ENCODE assay signal across 9 cellular contexts in genomic region chr16:31427441-31428276, GRCh38. TPM values are rescaled to one million over a fixed set of nuclear protein-coding genes. Genes with fewer than 3 reads are reported as not detected.
DNase-seq lines count a peak whose midpoint lies in the region; ATAC-seq and TF ChIP-seq lines count a peak whose summit lies in the region.
"Had no signal": no experiment of that assay in that cellular context is flagged by ENCODE, and none has a peak within 500 bp of the region (broad histone marks: within the 10 kb centered on the region; RNA-seq: fewer than 3 reads in every experiment).

No MANE protein-coding gene starts in this region.

- no peak overlapping the region for H3K27ac ChIP-seq in colonic mucosa

- H3K9ac ChIP-seq in colonic mucosa (ENCODE audit: low read depth in 2 of 2, low read length in 2 of 2): no peak overlapping the region

- H3K27me3 Mint-ChIP-seq in activated CD4-positive, alpha-beta T cell treated with anti-CD3 and anti-CD28 coated beads, Interleukin-2, amount 10 ng/mL, durations not matched to agents 24 days and 14 days: no peaks in the 10 kb centered on the region
- H3K27me3 Mint-ChIP-seq in memory B cell: peaks cover 12% of the 10 kb centered on the region

- no peak overlapping the region for H3K27ac Mint-ChIP-seq in activated CD4-positive, alpha-beta T cell treated with anti-CD3 and anti-CD28 coated beads, Interleukin-2, amount 10 ng/mL, durations not matched to agents 24 days and 14 days
- H3K27ac Mint-ChIP-seq in memory B cell: no peak overlapping the region

- TF ChIP-seq CTCF in colonic mucosa (IDR thresholded peaks at IDR 0.05): no peak

- peak overlapping the region; percentile 17 for H3K4me3 Mint-ChIP-seq in activated CD4-positive, alpha-beta T cell treated with anti-CD3 and anti-CD28 coated beads, Interleukin-2, amount 10 ng/mL, durations not matched to agents 24 days and 14 days
- peak overlapping the region; percentile 56 for H3K4me3 Mint-ChIP-seq in memory B cell

- H3K4me1 ChIP-seq in colonic mucosa: no peaks in the 10 kb centered on the region

- intact Hi-C loops in activated CD4-positive, alpha-beta T cell treated with anti-CD3 and anti-CD28 coated beads, Interleukin-2, amount 10 ng/mL, durations not matched to agents 24 days and 14 days (cut with micrococcal nuclease): loop anchor here (10.0 kb wide), 1 partner anchor 163 kb away; no protein-coding TSS in a partner anchor
- intact Hi-C loops in colonic mucosa (cut with DNase I): no loop called here

- H3K36me3 ChIP-seq in colonic mucosa: no peaks in the 10 kb centered on the region

- H3K27me3 ChIP-seq in colonic mucosa: no peaks in the 10 kb centered on the region

- no peaks in the 10 kb centered on the region for H3K9me3 Mint-ChIP-seq in activated CD4-positive, alpha-beta T cell treated with anti-CD3 and anti-CD28 coated beads, Interleukin-2, amount 10 ng/mL, durations not matched to agents 24 days and 14 days
- H3K9me3 Mint-ChIP-seq in memory B cell: no peaks in the 10 kb centered on the region

- ATAC-seq in memory B cell (ENCODE audit: low read depth) (peak; percentile 56), HG03159 (IDR thresholded peaks at IDR 0.05; ENCODE audit: unreplicated experiment) (no peak), GM18909 (IDR thresholded peaks at IDR 0.05; ENCODE audit: poor library complexity, unreplicated experiment) (no peak)

- DNase-seq in DMS114 treated with DMSO at 0.1 percent for 48 hours (lab: John Stamatoyannopoulos, UW; ENCODE audit: unreplicated experiment) (peak; percentile 42), colonic mucosa (peak; percentile 47), memory B cell (ENCODE audit: low spot score in 2 of 2) (peak; percentile 34 to 44), SIG-M5 (lab: John Stamatoyannopoulos, UW) (no peak)
- peak; percentile 88 for DNase-seq in activated CD4-positive, alpha-beta T cell treated with anti-CD3 and anti-CD28 coated beads, Interleukin-2, amount 10 ng/mL, durations not matched to agents 24 days and 14 days
- peak; percentile 68 to 73 for DNase-seq in stimulated activated CD8-positive, alpha-beta memory T cell treated with anti-CD3 and anti-CD28 coated beads, Interleukin-15, amount 100 ng/mL, for 4 hours (ENCODE audit: low read depth in 2 of 2)

- peaks cover 19% of the 10 kb centered on the region for H3K4me1 Mint-ChIP-seq in activated CD4-positive, alpha-beta T cell treated with anti-CD3 and anti-CD28 coated beads, Interleukin-2, amount 10 ng/mL, durations not matched to agents 24 days and 14 days
- H3K4me1 Mint-ChIP-seq in memory B cell: peaks cover 3% of the 10 kb centered on the region

- peak overlapping the region; percentile 27 for H3K4me3 ChIP-seq in colonic mucosa

- no peaks in the 10 kb centered on the region for H3K36me3 Mint-ChIP-seq in activated CD4-positive, alpha-beta T cell treated with anti-CD3 and anti-CD28 coated beads, Interleukin-2, amount 10 ng/mL, durations not matched to agents 24 days and 14 days (ENCODE audit: low read depth)
- no peaks in the 10 kb centered on the region for H3K36me3 Mint-ChIP-seq in memory B cell

- no peaks in the 10 kb centered on the region for H3K9me3 ChIP-seq in colonic mucosa

RNA-seq across cellular contexts. Expression of gene COX6A2, which starts 0.5 kb away (rescaled TPM):
- not detected in 2 replicates for total RNA-seq in activated CD4-positive, alpha-beta T cell treated with anti-CD3 and anti-CD28 coated beads, Interleukin-2, amount 10 ng/mL, durations not matched to agents 24 days and 14 days
- total RNA-seq in colonic mucosa: not detected
- total RNA-seq: glomerular endothelial cell had no signal

RNA-seq across cellular contexts. Expression of gene ZNF843, which starts 14.9 kb away (rescaled TPM):
- total RNA-seq in activated CD4-positive, alpha-beta T cell treated with anti-CD3 and anti-CD28 coated beads, Interleukin-2, amount 10 ng/mL, durations not matched to agents 24 days and 14 days: 0.09 and 0.16 TPM in 2 replicates
- total RNA-seq in colonic mucosa: under 1 TPM; 0.17 to 0.45 TPM

RNA-seq across cellular contexts. Expression of gene ARMC5, which starts 31.6 kb away (rescaled TPM):
- total RNA-seq in activated CD4-positive, alpha-beta T cell treated with anti-CD3 and anti-CD28 coated beads, Interleukin-2, amount 10 ng/mL, durations not matched to agents 24 days and 14 days: 9.9 and 10.5 TPM in 2 replicates
- total RNA-seq in colonic mucosa: 10 to 100 TPM in 1 of 2 donors, 1 to 10 TPM in 1; 5.5 to 13.2 TPM

RNA-seq across cellular contexts. Expression of gene ITGAD, which starts 34.5 kb away (rescaled TPM):
- total RNA-seq in activated CD4-positive, alpha-beta T cell treated with anti-CD3 and anti-CD28 coated beads, Interleukin-2, amount 10 ng/mL, durations not matched to agents 24 days and 14 days: not detected in 2 replicates
- under 1 TPM in 1 of 2 donors, not detected in 1; 0.05 TPM for total RNA-seq in colonic mucosa
- total RNA-seq: glomerular endothelial cell had no signal

RNA-seq across cellular contexts. Expression of gene TGFB1I1, which starts 44.3 kb away (rescaled TPM):
- total RNA-seq in activated CD4-positive, alpha-beta T cell treated with anti-CD3 and anti-CD28 coated beads, Interleukin-2, amount 10 ng/mL, durations not matched to agents 24 days and 14 days: 0.49 and 1.5 TPM in 2 replicates
- total RNA-seq in colonic mucosa: 10 to 100 TPM; 10.9 to 34.2 TPM
